ENCODE assay signal across 1 cellular context in genomic region chr5:759111-759741, GRCh38.
TF ChIP-seq lines count a peak whose summit lies in the region.

No MANE protein-coding gene starts in this region.

TF ChIP-seq in HepG2, 621 proteins besides CTCF, POLR2A, EP300 and RAD21 (continued from another document and continues in another):
- no peak for TF ChIP-seq CAMTA2 (CRISPR knock-in tag; IDR thresholded peaks at IDR 0.05; ENCODE audit: borderline replicate concordance)
- no peak for TF ChIP-seq SIX4 (CRISPR knock-in tag; IDR thresholded peaks at IDR 0.05)
- TF ChIP-seq ZFYVE20 (CRISPR knock-in tag; IDR thresholded peaks at IDR 0.05; ENCODE audit: borderline replicate concordance, low read depth) = no peak
- TF ChIP-seq FOSL1 (CRISPR knock-in tag; IDR thresholded peaks at IDR 0.05; ENCODE audit: borderline replicate concordance) = no peak
- TF ChIP-seq SOX6 (IDR thresholded peaks at IDR 0.05) = no peak
- no peak for TF ChIP-seq SOX6 (CRISPR knock-in tag; IDR thresholded peaks at IDR 0.05)
- no peak for TF ChIP-seq DPF2 (CRISPR knock-in tag; IDR thresholded peaks at IDR 0.05; ENCODE audit: borderline replicate concordance, low read depth)
- TF ChIP-seq ZNF317 (CRISPR knock-in tag; IDR thresholded peaks at IDR 0.05) = no peak
- TF ChIP-seq ZBTB8A (CRISPR knock-in tag; IDR thresholded peaks at IDR 0.05; ENCODE audit: borderline replicate concordance, low read depth) = no peak
- no peak for TF ChIP-seq TBL1XR1 (IDR thresholded peaks at IDR 0.05; ENCODE audit: borderline replicate concordance, low read length, partially characterized antibody)
- TF ChIP-seq ZBTB7A (CRISPR knock-in tag; IDR thresholded peaks at IDR 0.05) = no peak
- TF ChIP-seq ZNF790 (CRISPR knock-in tag; IDR thresholded peaks at IDR 0.05; ENCODE audit: borderline replicate concordance) = no peak
- TF ChIP-seq SPEN (CRISPR knock-in tag; IDR thresholded peaks at IDR 0.05; ENCODE audit: low read depth) = no peak
- TF ChIP-seq MIER3 (CRISPR knock-in tag; IDR thresholded peaks at IDR 0.05; ENCODE audit: borderline replicate concordance) = no peak
- TF ChIP-seq NAIF1 (CRISPR knock-in tag; IDR thresholded peaks at IDR 0.05; ENCODE audit: borderline replicate concordance) = no peak
- TF ChIP-seq ARID5B (CRISPR knock-in tag; IDR thresholded peaks at IDR 0.05) = peak; percentile 63
- no peak for TF ChIP-seq MTERF4 (CRISPR knock-in tag; IDR thresholded peaks at IDR 0.05)
- no peak for TF ChIP-seq ZFY (CRISPR knock-in tag; IDR thresholded peaks at IDR 0.05)
- TF ChIP-seq ZMAT3 (CRISPR knock-in tag; conservative IDR thresholded peaks at IDR 0.05) = no peak
- no peak for TF ChIP-seq KLF16 (CRISPR knock-in tag; IDR thresholded peaks at IDR 0.05)
- no peak for TF ChIP-seq MBNL3 (CRISPR knock-in tag; conservative IDR thresholded peaks at IDR 0.05)
- no peak for TF ChIP-seq ZNF546 (CRISPR knock-in tag; conservative IDR thresholded peaks at IDR 0.05)
- TF ChIP-seq ZNF550 (CRISPR knock-in tag; IDR thresholded peaks at IDR 0.05; ENCODE audit: borderline replicate concordance) = no peak
- TF ChIP-seq GTF3A (CRISPR knock-in tag; conservative IDR thresholded peaks at IDR 0.05) = no peak
- TF ChIP-seq, protein P1, sequence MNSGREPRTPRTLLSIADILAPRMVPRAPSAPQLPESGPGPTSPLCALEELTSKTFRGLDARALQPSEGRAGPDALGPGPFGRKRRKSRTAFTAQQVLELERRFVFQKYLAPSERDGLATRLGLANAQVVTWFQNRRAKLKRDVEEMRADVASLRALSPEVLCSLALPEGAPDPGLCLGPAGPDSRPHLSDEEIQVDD (CRISPR knock-in tag; IDR thresholded peaks at IDR 0.05; ENCODE audit: borderline replicate concordance) = no peak
- TF ChIP-seq HNF4G (IDR thresholded peaks at IDR 0.05; ENCODE audit: borderline replicate concordance, low read depth, low read length) = no peak
- no peak for TF ChIP-seq HNF4G (CRISPR knock-in tag; IDR thresholded peaks at IDR 0.05; ENCODE audit: borderline replicate concordance, low read depth)
- TF ChIP-seq ZNF333 (CRISPR knock-in tag; IDR thresholded peaks at IDR 0.05; ENCODE audit: borderline replicate concordance) = no peak
- no peak for TF ChIP-seq ZNF574 (CRISPR knock-in tag; IDR thresholded peaks at IDR 0.05)
- no peak for TF ChIP-seq ZNF552 (CRISPR knock-in tag; IDR thresholded peaks at IDR 0.05; ENCODE audit: borderline replicate concordance)
- TF ChIP-seq MTF1 (CRISPR knock-in tag; IDR thresholded peaks at IDR 0.05) = no peak
- no peak for TF ChIP-seq IRX3 (CRISPR knock-in tag; IDR thresholded peaks at IDR 0.05; ENCODE audit: borderline replicate concordance, low read depth)
- no peak for TF ChIP-seq ZNF841 (CRISPR knock-in tag; IDR thresholded peaks at IDR 0.05; ENCODE audit: borderline replicate concordance)
- TF ChIP-seq HES4 (CRISPR knock-in tag; IDR thresholded peaks at IDR 0.05; ENCODE audit: borderline replicate concordance) = no peak
- TF ChIP-seq ATF3 (CRISPR knock-in tag; IDR thresholded peaks at IDR 0.05) = no peak
- no peak for TF ChIP-seq REXO4 (CRISPR knock-in tag; IDR thresholded peaks at IDR 0.05; ENCODE audit: borderline replicate concordance)
- no peak for TF ChIP-seq ZFP41 (CRISPR knock-in tag; IDR thresholded peaks at IDR 0.05; ENCODE audit: borderline replicate concordance)
- TF ChIP-seq ETV5 (CRISPR knock-in tag; IDR thresholded peaks at IDR 0.05; ENCODE audit: borderline replicate concordance) = peak; percentile 40; the same call in 1 of the 2 replicates
- no peak for TF ChIP-seq CREB3 (CRISPR knock-in tag; IDR thresholded peaks at IDR 0.05)
- no peak for TF ChIP-seq NFRKB (IDR thresholded peaks at IDR 0.05)
- TF ChIP-seq SNRNP70 (IDR thresholded peaks at IDR 0.05; ENCODE audit: low read depth, low read length) = no peak
- no peak for TF ChIP-seq ZSCAN25 (CRISPR knock-in tag; IDR thresholded peaks at IDR 0.05)
- TF ChIP-seq ZNF281 (CRISPR knock-in tag; IDR thresholded peaks at IDR 0.05; ENCODE audit: borderline replicate concordance) = no peak
- no peak for TF ChIP-seq ZNF350 (CRISPR knock-in tag; IDR thresholded peaks at IDR 0.05; ENCODE audit: borderline replicate concordance, low read depth)
- TF ChIP-seq PCBP1 (IDR thresholded peaks at IDR 0.05; ENCODE audit: borderline replicate concordance, low read depth, low read length) = no peak
- TF ChIP-seq SMAD9 (CRISPR knock-in tag; IDR thresholded peaks at IDR 0.05) = no peak
- no peak for TF ChIP-seq ISL2 (CRISPR knock-in tag; IDR thresholded peaks at IDR 0.05)
- TF ChIP-seq ZKSCAN1 (IDR thresholded peaks at IDR 0.05; ENCODE audit: low read length) = no peak
- no peak for TF ChIP-seq PAX8 (CRISPR knock-in tag; IDR thresholded peaks at IDR 0.05; ENCODE audit: borderline replicate concordance)
- TF ChIP-seq, protein P2, sequence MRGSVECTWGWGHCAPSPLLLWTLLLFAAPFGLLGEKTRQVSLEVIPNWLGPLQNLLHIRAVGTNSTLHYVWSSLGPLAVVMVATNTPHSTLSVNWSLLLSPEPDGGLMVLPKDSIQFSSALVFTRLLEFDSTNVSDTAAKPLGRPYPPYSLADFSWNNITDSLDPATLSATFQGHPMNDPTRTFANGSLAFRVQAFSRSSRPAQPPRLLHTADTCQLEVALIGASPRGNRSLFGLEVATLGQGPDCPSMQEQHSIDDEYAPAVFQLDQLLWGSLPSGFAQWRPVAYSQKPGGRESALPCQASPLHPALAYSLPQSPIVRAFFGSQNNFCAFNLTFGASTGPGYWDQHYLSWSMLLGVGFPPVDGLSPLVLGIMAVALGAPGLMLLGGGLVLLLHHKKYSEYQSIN (CRISPR knock-in tag; IDR thresholded peaks at IDR 0.05; ENCODE audit: borderline replicate concordance) = no peak
- TF ChIP-seq SUZ12 (IDR thresholded peaks at IDR 0.05; ENCODE audit: low read depth, low read length) = no peak
- TF ChIP-seq PAXIP1 (CRISPR knock-in tag; conservative IDR thresholded peaks at IDR 0.05) = peak; percentile 63
- TF ChIP-seq, protein P3, sequence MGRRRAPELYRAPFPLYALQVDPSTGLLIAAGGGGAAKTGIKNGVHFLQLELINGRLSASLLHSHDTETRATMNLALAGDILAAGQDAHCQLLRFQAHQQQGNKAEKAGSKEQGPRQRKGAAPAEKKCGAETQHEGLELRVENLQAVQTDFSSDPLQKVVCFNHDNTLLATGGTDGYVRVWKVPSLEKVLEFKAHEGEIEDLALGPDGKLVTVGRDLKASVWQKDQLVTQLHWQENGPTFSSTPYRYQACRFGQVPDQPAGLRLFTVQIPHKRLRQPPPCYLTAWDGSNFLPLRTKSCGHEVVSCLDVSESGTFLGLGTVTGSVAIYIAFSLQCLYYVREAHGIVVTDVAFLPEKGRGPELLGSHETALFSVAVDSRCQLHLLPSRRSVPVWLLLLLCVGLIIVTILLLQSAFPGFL (CRISPR knock-in tag; IDR thresholded peaks at IDR 0.05) = no peak
